ENCODE assay signal across 8 cellular contexts in the genomic region with DNA sequence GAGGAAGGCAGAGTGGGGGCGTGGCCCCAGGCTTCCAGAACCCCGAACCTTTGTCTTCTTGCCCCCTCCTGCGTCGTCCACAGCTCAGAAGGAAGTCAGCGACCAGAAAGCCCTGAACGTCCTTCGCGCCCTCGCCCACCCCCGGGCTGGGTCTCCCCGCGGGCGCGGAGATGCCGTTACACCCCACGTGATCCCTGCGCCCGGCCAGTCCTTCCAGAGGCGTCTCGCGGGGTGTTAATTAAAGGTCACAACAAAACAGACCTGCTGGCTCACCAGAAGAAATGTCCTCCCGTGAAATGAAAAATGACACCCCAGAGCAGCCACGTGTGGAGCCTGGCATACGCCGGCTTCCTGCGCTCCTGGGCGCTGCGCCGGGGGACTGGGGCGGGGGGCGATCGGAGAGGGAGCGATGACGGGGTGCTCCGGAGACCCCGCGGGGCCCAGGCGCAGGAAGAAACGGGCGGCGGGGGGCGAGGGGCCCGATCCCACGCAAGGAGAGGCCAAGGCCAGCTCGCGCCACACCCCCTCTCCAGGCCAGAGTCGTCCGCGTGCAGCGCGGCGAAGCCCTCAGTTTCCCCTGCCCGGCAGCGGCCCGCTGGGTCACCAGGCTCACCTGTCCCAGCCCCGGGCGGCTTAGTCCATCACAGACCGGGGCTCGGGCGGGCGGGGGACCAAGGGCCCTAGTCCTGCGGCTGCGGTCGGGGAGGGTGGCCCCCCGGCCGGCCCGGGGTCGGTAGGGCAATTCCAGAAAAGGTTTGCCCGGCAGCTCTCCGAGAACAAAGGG. TPM values are rescaled to one million over a fixed set of nuclear protein-coding genes. Genes with fewer than 3 reads are reported as not detected.
DNase-seq lines count a peak whose midpoint lies in the region; ATAC-seq, FAIRE-seq and TF ChIP-seq lines count a peak whose summit lies in the region.

No MANE protein-coding gene starts in this region.

- peak overlapping the region; percentile 92 for H3K4me3 Mint-ChIP-seq in chondrocyte (ENCODE audit: unreplicated experiment)

- 2% methylated on average over 19 of the region's 70 CpGs for WGBS in A549 (ENCODE audit: missing lambda C conversion rate)
- WGBS in lower leg skin, 2 donors = 1 to 2% methylated on average over 39 to 53 of the region's 70 CpGs
- WGBS in tibial nerve, 2 donors = 1 to 3% methylated on average over 42 to 50 of the region's 70 CpGs

- TF ChIP-seq EP300 in A549 (IDR thresholded peaks at IDR 0.05) = no peak
- no peak for TF ChIP-seq EP300 in tibial nerve (IDR thresholded peaks at IDR 0.05)

- H3K4me3 ChIP-seq in A549 = peak overlapping the region; percentile 64
- H3K4me3 ChIP-seq in Peyer's patch = peak overlapping the region; percentile 33 to 67 (median 58)
- H3K4me3 ChIP-seq in lower leg skin (ENCODE audit: low read depth, poor library complexity, severe bottlenecking) = peak overlapping the region; percentile 29
- peak overlapping the region; percentile 38 to 68 (median 51) for H3K4me3 ChIP-seq in tibial nerve

- POLR2A ChIA-PET in A549 (lab: Yijun Ruan, JAX) = no interaction called here

- no peak for TF ChIP-seq POLR2A in A549 (IDR thresholded peaks at IDR 0.05; ENCODE audit: low read length)
- TF ChIP-seq POLR2A in Peyer's patch (IDR thresholded peaks at IDR 0.05) = no peak
- no peak for TF ChIP-seq POLR2A in lower leg skin (IDR thresholded peaks at IDR 0.05)
- no peak for TF ChIP-seq POLR2A in tibial nerve (IDR thresholded peaks at IDR 0.05)

- H3K36me3 Mint-ChIP-seq in chondrocyte (ENCODE audit: low read depth) = peaks cover 6% of the 10 kb centered on the region

- ATAC-seq in A549 (peak; percentile 3 to 9), GM18502 (IDR thresholded peaks at IDR 0.05; ENCODE audit: poor library complexity, unreplicated experiment) (no peak), HG03378 (IDR thresholded peaks at IDR 0.05; ENCODE audit: unreplicated experiment) (no peak)

- H3K4me2 ChIP-seq in A549 = peak overlapping the region; percentile 99

- no peak for TF ChIP-seq CTCF in A549 (IDR thresholded peaks at IDR 0.05)
- no peak for TF ChIP-seq CTCF in Peyer's patch (IDR thresholded peaks at IDR 0.05)
- no peak for TF ChIP-seq CTCF in chondrocyte (IDR thresholded peaks at IDR 0.05)
- no peak for TF ChIP-seq CTCF in lower leg skin (IDR thresholded peaks at IDR 0.05)
- no peak for TF ChIP-seq CTCF in tibial nerve (IDR thresholded peaks at IDR 0.05)

- H3K27ac ChIP-seq in A549 (peak overlapping the region in 1 of 2 experiments; percentile 72; a peak in 4 of 6 replicates), Peyer's patch (no peak overlapping the region), tibial nerve (peak overlapping the region in 1 of 4 donors; percentile 15)

- H3K27me3 ChIP-seq in Peyer's patch (no peaks in the 10 kb centered on the region), tibial nerve (peaks cover 0 to 75% of the 10 kb centered on the region in 2 donors)

- TF ChIP-seq RAD21 in A549 (conservative IDR thresholded peaks at IDR 0.05 in 1 of 2, IDR thresholded peaks at IDR 0.05 in 1 of 2) = no peak

- CTCF ChIA-PET in A549 (lab: Yijun Ruan, JAX) = interaction anchor here (0.6 to 5.5 kb wide), 41 partner anchors 11 to 1623 kb away, joined by 3 to 46 read pairs (median 3); no protein-coding TSS in a partner anchor

- no peaks in the 10 kb centered on the region for H3K27me3 Mint-ChIP-seq in chondrocyte (ENCODE audit: low read depth)

- DNase-seq in A549 (ENCODE audit: low read depth in 1 of 2, low spot score in 1 of 2) (peak; percentile 20 to 46), GM03348 (ENCODE audit: low spot score) (peak; percentile 48), Peyer's patch (no peak), chondrocyte (ENCODE audit: low spot score) (peak; percentile 88), lower leg skin (ENCODE audit: low spot score in 2 of 2) (peak in 1 of 2 donors; percentile 85), tibial nerve (ENCODE audit: low spot score in 2 of 2) (no peak)

- H3K9me3 Mint-ChIP-seq in chondrocyte (ENCODE audit: low read depth) = no peaks in the 10 kb centered on the region

- no peaks in the 10 kb centered on the region for H3K36me3 ChIP-seq in Peyer's patch
- H3K36me3 ChIP-seq in tibial nerve = no peaks in the 10 kb centered on the region

- no peak for FAIRE-seq in A549 (lab: Jason Lieb, UNC)

- H3K9me3 ChIP-seq in A549 (peaks cover 4% of the 10 kb centered on the region), Peyer's patch (no peaks in the 10 kb centered on the region), tibial nerve (no peaks in the 10 kb centered on the region)

- H3K27ac Mint-ChIP-seq in chondrocyte (ENCODE audit: unreplicated experiment) = peak overlapping the region; percentile 66

- peaks cover 35% of the 10 kb centered on the region for H3K4me1 Mint-ChIP-seq in chondrocyte (ENCODE audit: low read depth)

- H3K4me1 ChIP-seq in A549 (peaks cover 8% of the 10 kb centered on the region; the same call in 1 of the 3 replicates), Peyer's patch (peaks cover 3 to 40% (median 20%) of the 10 kb centered on the region in 4 donors), tibial nerve (peaks cover 0 to 41% (median 27%) of the 10 kb centered on the region in 4 donors)

- intact Hi-C loops in lower leg skin (cut with DNase I; ENCODE audit: low total_unique reads) = loop anchor here (10.0 kb wide), 1 partner anchor 1341 kb away; no protein-coding TSS in a partner anchor

TF ChIP-seq in A549, 52 proteins besides CTCF, POLR2A, EP300 and RAD21:
- TF ChIP-seq HOXB5 (CRISPR knock-in tag; IDR thresholded peaks at IDR 0.05) (no peak), KDM1A (IDR thresholded peaks at IDR 0.05; ENCODE audit: low read depth) (no peak), MAFK (IDR thresholded peaks at IDR 0.05; ENCODE audit: partially characterized antibody) (no peak), ESRRA (IDR thresholded peaks at IDR 0.05; ENCODE audit: borderline replicate concordance, low read length) (no peak), HDAC2 (IDR thresholded peaks at IDR 0.05) (no peak), KDM5A (IDR thresholded peaks at IDR 0.05) (no peak), BHLHE40 (IDR thresholded peaks at IDR 0.05; ENCODE audit: low read depth, low read length) (no peak)
- TF ChIP-seq, protein P1, sequence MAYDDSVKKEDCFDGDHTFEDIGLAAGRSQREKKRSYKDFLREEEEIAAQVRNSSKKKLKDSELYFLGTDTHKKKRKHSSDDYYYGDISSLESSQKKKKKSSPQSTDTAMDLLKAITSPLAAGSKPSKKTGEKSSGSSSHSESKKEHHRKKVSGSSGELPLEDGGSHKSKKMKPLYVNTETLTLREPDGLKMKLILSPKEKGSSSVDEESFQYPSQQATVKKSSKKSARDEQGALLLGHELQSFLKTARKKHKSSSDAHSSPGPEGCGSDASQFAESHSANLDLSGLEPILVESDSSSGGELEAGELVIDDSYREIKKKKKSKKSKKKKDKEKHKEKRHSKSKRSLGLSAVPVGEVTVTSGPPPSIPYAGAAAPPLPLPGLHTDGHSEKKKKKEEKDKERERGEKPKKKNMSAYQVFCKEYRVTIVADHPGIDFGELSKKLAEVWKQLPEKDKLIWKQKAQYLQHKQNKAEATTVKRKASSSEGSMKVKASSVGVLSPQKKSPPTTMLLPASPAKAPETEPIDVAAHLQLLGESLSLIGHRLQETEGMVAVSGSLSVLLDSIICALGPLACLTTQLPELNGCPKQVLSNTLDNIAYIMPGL (CRISPR knock-in tag; IDR thresholded peaks at IDR 0.05; ENCODE audit: borderline replicate concordance) = no peak
- TF ChIP-seq, protein P2, sequence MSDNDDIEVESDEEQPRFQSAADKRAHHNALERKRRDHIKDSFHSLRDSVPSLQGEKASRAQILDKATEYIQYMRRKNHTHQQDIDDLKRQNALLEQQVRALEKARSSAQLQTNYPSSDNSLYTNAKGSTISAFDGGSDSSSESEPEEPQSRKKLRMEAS (IDR thresholded peaks at IDR 0.05) = peak; percentile 66; the same call in 1 of the 2 replicates
- TF ChIP-seq, protein P3, sequence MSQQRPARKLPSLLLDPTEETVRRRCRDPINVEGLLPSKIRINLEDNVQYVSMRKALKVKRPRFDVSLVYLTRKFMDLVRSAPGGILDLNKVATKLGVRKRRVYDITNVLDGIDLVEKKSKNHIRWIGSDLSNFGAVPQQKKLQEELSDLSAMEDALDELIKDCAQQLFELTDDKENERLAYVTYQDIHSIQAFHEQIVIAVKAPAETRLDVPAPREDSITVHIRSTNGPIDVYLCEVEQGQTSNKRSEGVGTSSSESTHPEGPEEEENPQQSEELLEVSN (IDR thresholded peaks at IDR 0.05; ENCODE audit: borderline replicate concordance, low read depth) = peak; percentile 61
- TF ChIP-seq, protein P4, sequence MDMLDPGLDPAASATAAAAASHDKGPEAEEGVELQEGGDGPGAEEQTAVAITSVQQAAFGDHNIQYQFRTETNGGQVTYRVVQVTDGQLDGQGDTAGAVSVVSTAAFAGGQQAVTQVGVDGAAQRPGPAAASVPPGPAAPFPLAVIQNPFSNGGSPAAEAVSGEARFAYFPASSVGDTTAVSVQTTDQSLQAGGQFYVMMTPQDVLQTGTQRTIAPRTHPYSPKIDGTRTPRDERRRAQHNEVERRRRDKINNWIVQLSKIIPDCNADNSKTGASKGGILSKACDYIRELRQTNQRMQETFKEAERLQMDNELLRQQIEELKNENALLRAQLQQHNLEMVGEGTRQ (IDR thresholded peaks at IDR 0.05) = peak; percentile 57; the same call in 1 of the 2 replicates
- TF ChIP-seq, protein P5, sequence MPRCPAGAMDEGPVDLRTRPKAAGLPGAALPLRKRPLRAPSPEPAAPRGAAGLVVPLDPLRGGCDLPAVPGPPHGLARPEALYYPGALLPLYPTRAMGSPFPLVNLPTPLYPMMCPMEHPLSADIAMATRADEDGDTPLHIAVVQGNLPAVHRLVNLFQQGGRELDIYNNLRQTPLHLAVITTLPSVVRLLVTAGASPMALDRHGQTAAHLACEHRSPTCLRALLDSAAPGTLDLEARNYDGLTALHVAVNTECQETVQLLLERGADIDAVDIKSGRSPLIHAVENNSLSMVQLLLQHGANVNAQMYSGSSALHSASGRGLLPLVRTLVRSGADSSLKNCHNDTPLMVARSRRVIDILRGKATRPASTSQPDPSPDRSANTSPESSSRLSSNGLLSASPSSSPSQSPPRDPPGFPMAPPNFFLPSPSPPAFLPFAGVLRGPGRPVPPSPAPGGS (IDR thresholded peaks at IDR 0.05) = no peak

RNA-seq across cellular contexts. Expression of a gene that starts 0.9 kb away (rescaled TPM):
- 0.01 and 0.03 TPM in 2 replicates for polyA plus RNA-seq in A549 (2011; rRNA removed)
- under 0.01 and 0.03 TPM in 2 replicates for polyA plus RNA-seq in A549 (2012; cell fraction: cytosol; rRNA removed)
- polyA plus RNA-seq in A549 (2012; cell fraction: nucleus; rRNA removed) = 0.02 TPM in 2 replicates
- 0.01 to 0.04 TPM (median 0.04 TPM) in 3 replicates for polyA plus RNA-seq in A549 (2017; fragmentation: RNase III; extraction: RNeasy Plus Mini Kit Qiagen cat#74134 plus additional on column Dnase treatment)
- polyA minus RNA-seq in A549 (2011; rRNA and poly(A)+ RNA removed) = 0.08 and 0.19 TPM in 2 replicates
- total RNA-seq in Peyer's patch = 1 to 10 TPM in 2 of 4 donors, under 1 TPM in 2; 0.70 to 1.6 (median 1.1) TPM
- total RNA-seq in chondrocyte = 32.7 to 47.0 TPM (median 46.0 TPM) in 3 replicates
- total RNA-seq in lower leg skin = 1 to 10 TPM; 3.9 to 6.6 (median 5.7) TPM
- 1 to 10 TPM in 3 of 4 donors, under 1 TPM in 1; 0.90 to 2.0 (median 1.5) TPM for total RNA-seq in tibial nerve

Comparison
In these comparisons a context has a peak if more than half of its experiments do, and no peak if none do; other contexts are left out.
1. ATAC-seq: peak in A549 (2 of 2); none in GM18502 (single experiment) and HG03378 (single experiment).
2. DNase-seq: peak in A549 (2 of 2), GM03348 (single experiment) and chondrocyte (single experiment); none in Peyer's patch (0 of 3) and tibial nerve (0 of 2).
3. Peak in every context shown above with its lines, with median percentiles within 50 percentile points of each other: H3K4me3 ChIP-seq.